In the genomic region with DNA sequence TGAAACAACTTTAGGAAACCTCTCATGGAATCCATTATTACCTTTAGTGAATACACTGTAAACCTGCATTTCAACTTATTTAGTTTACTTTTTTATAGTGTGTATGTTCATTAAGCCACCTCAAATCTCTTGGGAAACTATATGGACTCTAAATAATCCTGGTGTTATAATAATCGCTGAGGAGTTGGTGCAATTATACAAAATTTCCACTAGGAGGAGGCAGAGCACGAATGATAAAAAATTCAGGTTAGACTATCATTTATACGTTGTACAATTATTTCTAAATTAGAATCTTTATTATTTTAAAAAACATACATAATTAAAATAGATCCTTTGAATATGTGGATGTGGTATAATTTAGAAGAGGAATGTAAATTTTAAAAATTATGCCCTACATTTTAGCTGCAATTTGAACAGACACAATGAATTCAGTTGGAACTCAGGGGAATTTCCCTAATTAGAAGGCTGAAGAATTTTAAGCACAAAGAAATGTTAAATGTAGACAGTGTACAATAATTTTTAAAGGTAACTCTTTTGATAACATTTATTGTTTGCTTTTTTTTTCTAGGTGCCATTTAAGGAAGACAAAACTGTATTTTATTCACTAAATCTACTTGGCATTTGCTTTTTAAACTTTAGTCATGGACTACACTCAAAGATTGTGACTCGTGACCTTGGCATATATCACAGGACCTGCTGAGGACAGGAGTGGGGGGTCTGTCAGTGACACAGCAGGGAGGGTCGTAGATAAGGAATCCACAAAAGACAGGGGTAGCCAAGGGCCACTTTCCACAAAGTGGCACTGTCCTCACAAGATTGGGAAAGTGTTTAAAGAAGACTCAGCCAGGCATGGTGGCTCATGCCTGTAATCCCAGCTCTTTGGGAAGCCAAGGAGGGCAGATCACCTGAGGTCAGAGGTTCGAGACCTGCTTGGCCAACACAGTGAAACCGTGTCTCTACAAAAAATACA, we compare ENCODE assay signal across 9 cellular contexts. TPM values are rescaled to one million over a fixed set of nuclear protein-coding genes. Genes with fewer than 3 reads are reported as not detected.
DNase-seq lines count a peak whose midpoint lies in the region; ATAC-seq and TF ChIP-seq lines count a peak whose summit lies in the region.
"Had no signal": no experiment of that assay in that cellular context is flagged by ENCODE, and none has a peak within 500 bp of the region (broad histone marks: within the 10 kb centered on the region; RNA-seq: fewer than 3 reads in every experiment).

No MANE protein-coding gene starts in this region.

- no peaks in the 10 kb centered on the region for H3K9me3 ChIP-seq in lower lobe of right lung

- H3K4me3 ChIP-seq in brain microvascular endothelial cell (ENCODE audit: low read depth, low read length) (no peak overlapping the region), lower lobe of right lung (no peak overlapping the region)
- H3K4me3 ChIP-seq: skin epidermis had no signal

- no peaks in the 10 kb centered on the region for H3K4me1 ChIP-seq in lower lobe of right lung

- TF ChIP-seq CTCF in brain microvascular endothelial cell (IDR thresholded peaks at IDR 0.05; ENCODE audit: low read depth, low read length, missing control alignments) (peak; percentile 51), lower lobe of right lung (IDR thresholded peaks at IDR 0.05) (peak; percentile 80)

- H3K27me3 ChIP-seq in brain microvascular endothelial cell (replicated peaks) (no peaks in the 10 kb centered on the region), lower lobe of right lung (ENCODE audit: low read depth) (no peaks in the 10 kb centered on the region)

- no peaks in the 10 kb centered on the region for H3K36me3 ChIP-seq in brain microvascular endothelial cell (replicated peaks)
- no peaks in the 10 kb centered on the region for H3K36me3 ChIP-seq in lower lobe of right lung

- intact Hi-C loops in lower lobe of right lung (cut with DNase I), result no loop called here

- H3K27ac ChIP-seq in brain microvascular endothelial cell, result no peak overlapping the region
- no peak overlapping the region for H3K27ac ChIP-seq in lower lobe of right lung
- H3K27ac ChIP-seq: skin epidermis had no signal

- in situ Hi-C loops in brain microvascular endothelial cell (cut with HindIII; ENCODE audit: low pct_ligation_motif_present, low sequenced_read_pairs), result no loop called here

- DNase-seq in NCI-H510A treated with DMSO at 0.1 percent for 48 hours (lab: John Stamatoyannopoulos, UW) (peak; percentile 68), NCI-H510A (lab: John Stamatoyannopoulos, UW) (no peak), NCI-H2196 (lab: John Stamatoyannopoulos, UW; ENCODE audit: unreplicated experiment) (peak; percentile 56), brain microvascular endothelial cell (no peak), lower lobe of right lung (no peak), H4 (ENCODE audit: low spot score) (no peak)

- ATAC-seq in lower lobe of right lung, result peak in 1 of 2 donors; percentile 49
- no peak for ATAC-seq in HG02588 (IDR thresholded peaks at IDR 0.05; ENCODE audit: unreplicated experiment)
- no peak for ATAC-seq in GM18867 (IDR thresholded peaks at IDR 0.05; ENCODE audit: unreplicated experiment)

RNA-seq across cellular contexts. Expression of a gene that starts 45.5 kb away (rescaled TPM):
- total RNA-seq in lower lobe of right lung, result 50.2 TPM
- 68.4 and 71.5 TPM in 2 replicates for total RNA-seq in H4 (2014; rRNA removed; shearing (Covaris generic))

RNA-seq across cellular contexts. Expression of a gene that starts 50.6 kb away (rescaled TPM):
- 7.9 TPM for total RNA-seq in lower lobe of right lung
- 5.7 and 11.1 TPM in 2 replicates for total RNA-seq in H4 (2014; rRNA removed; shearing (Covaris generic))

Comparison
In these comparisons a context has a peak if more than half of its experiments do, and no peak if none do; other contexts are left out.
1. DNase-seq: peak in NCI-H510A treated with DMSO at 0.1 percent for 48 hours (single experiment) and NCI-H2196 (single experiment); none in NCI-H510A (single experiment), brain microvascular endothelial cell (single experiment), lower lobe of right lung (single experiment) and H4 (single experiment).